ENCODE assay signal across 9 cellular contexts in genomic region chr21:39020751-39021474, GRCh38.
DNase-seq lines count a peak whose midpoint lies in the region; FAIRE-seq and TF ChIP-seq lines count a peak whose summit lies in the region.
"Had no signal": no experiment of that assay in that cellular context is flagged by ENCODE, and none has a peak within 500 bp of the region (broad histone marks: within the 10 kb centered on the region; RNA-seq: fewer than 3 reads in every experiment).

No MANE protein-coding gene starts in this region.

- H3K27ac ChIP-seq in AG04450 (ENCODE audit: low read depth, low read length), result peak overlapping the region; percentile 77
- H3K27ac ChIP-seq in H1 (ENCODE audit: low read depth, low read length), result no peak overlapping the region

- no peak overlapping the region for H3K14ac ChIP-seq in H1 (ENCODE audit: insufficient read length)

- H2AK5ac ChIP-seq in H1 (ENCODE audit: low read depth, low read length), result peak overlapping the region; percentile 65; the same call in 1 of the 2 replicates

- no peaks in the 10 kb centered on the region for H3K36me3 ChIP-seq in H1 (ENCODE audit: control insufficient read depth in 2 of 4, insufficient read depth in 4 of 4, low read length in 3 of 4)

- H3K36me3 Mint-ChIP-seq in mesothelial cell of epicardium, result no peaks in the 10 kb centered on the region

- no peak overlapping the region for H2BK15ac ChIP-seq in H1 (ENCODE audit: low read length)

- FAIRE-seq in H1 (lab: Jason Lieb, UNC), result no peak

- no peak for TF ChIP-seq POLR2A in H1 (IDR thresholded peaks at IDR 0.05; ENCODE audit: control extremely low read depth in 1 of 2, low read depth in 2 of 2, low read length in 2 of 2)

- TF ChIP-seq RAD21 in H1 (IDR thresholded peaks at IDR 0.05 in 1 of 2, conservative IDR thresholded peaks at IDR 0.05 in 1 of 2; ENCODE audit: low read depth in 2 of 2, low read length in 2 of 2), result no peak

- peak overlapping the region; percentile 15 for H4K91ac ChIP-seq in H1 (replicated peaks; ENCODE audit: insufficient read length, low read length)

- peaks cover 0 to 12% (median 7%) of the 10 kb centered on the region in 4 experiments; a peak in 5 of 7 replicates for H3K4me1 ChIP-seq in H1 (replicated peaks in 1 of 4; ENCODE audit: control insufficient read depth in 3 of 4, insufficient read depth in 4 of 4, low read length in 3 of 4)

- peaks cover 3% of the 10 kb centered on the region for H3K9me3 Mint-ChIP-seq in mesothelial cell of epicardium

- H3K27ac Mint-ChIP-seq in mesothelial cell of epicardium, result peak overlapping the region; percentile 27

- DNase-seq in AG04450 (ENCODE audit: low read depth, low spot score) (no peak), Kasumi-1 (lab: John Stamatoyannopoulos, UW) (peak; percentile 43 to 50), H1 (ENCODE audit: low read depth in 1 of 2, low spot score in 2 of 2) (no peak), mesothelial cell of epicardium (ENCODE audit: low spot score in 2 of 2, unreplicated experiment in 2 of 2) (no peak), amniotic stem cell (lab: John Stamatoyannopoulos, UW) (no peak), foreskin melanocyte (no peak), NCI-H524 treated with DMSO at 0.1 percent for 48 hours (lab: John Stamatoyannopoulos, UW) (no peak), LoVo (ENCODE audit: low spot score) (no peak)
- DNase-seq: T-helper 1 cell had no signal

- no peak overlapping the region; the same call in 1 of the 2 replicates for H4K8ac ChIP-seq in H1 (ENCODE audit: extremely low read depth, insufficient read depth, low read length)

- H2BK20ac ChIP-seq in H1 (ENCODE audit: low read length), result no peak overlapping the region

- H3K23ac ChIP-seq in H1 (ENCODE audit: insufficient read length), result no peak overlapping the region

- H2BK12ac ChIP-seq in H1 (ENCODE audit: low read depth, low read length), result peak overlapping the region; percentile 87; the same call in 1 of the 2 replicates

- peaks cover 22% of the 10 kb centered on the region for H3K4me1 Mint-ChIP-seq in mesothelial cell of epicardium

- TF ChIP-seq EP300 in H1 (IDR thresholded peaks at IDR 0.05; ENCODE audit: borderline replicate concordance in 1 of 2, low read depth in 2 of 2, low read length in 2 of 2), result no peak

- no peak overlapping the region for H2AFZ ChIP-seq in H1 (ENCODE audit: low read length)

- TF ChIP-seq CTCF in AG04450 (IDR thresholded peaks at IDR 0.05; ENCODE audit: low read depth, low read length) (no peak), H1 (IDR thresholded peaks at IDR 0.05; ENCODE audit: control extremely low read depth in 1 of 3, insufficient read depth in 1 of 3, low read depth in 1 of 3, low read length in 3 of 3) (no peak), mesothelial cell of epicardium (IDR thresholded peaks at IDR 0.05; ENCODE audit: unreplicated experiment) (no peak)

- POLR2A ChIA-PET in AG04450 (lab: Yijun Ruan, JAX), result interaction anchor here (0.7 to 1.3 kb wide), 2 partner anchors 17 to 62 kb away, joined by 3 read pairs; no protein-coding TSS in a partner anchor
- POLR2A ChIA-PET in H1 (lab: Charles Lee; ENCODE audit: partially characterized antibody), result interaction anchor here (1.0 kb wide), 1 partner anchor 11 kb away, joined by 3 read pairs; no protein-coding TSS in a partner anchor

- no peaks in the 10 kb centered on the region for H3K23me2 ChIP-seq in H1 (ENCODE audit: low read depth, low read length)

- H3K56ac ChIP-seq in H1 (replicated peaks; ENCODE audit: insufficient read length, low read depth, low read length), result no peak overlapping the region

- peak overlapping the region; percentile 19; the same call in 1 of the 2 replicates for H3K18ac ChIP-seq in H1 (ENCODE audit: extremely low read depth, low read length)

- H3K9ac ChIP-seq in H1 (replicated peaks in 1 of 4; ENCODE audit: extremely low read depth in 1 of 4, low read depth in 3 of 4, low read length in 3 of 4), result no peak overlapping the region

- no peaks in the 10 kb centered on the region for H3K27me3 Mint-ChIP-seq in mesothelial cell of epicardium (ENCODE audit: low read depth)

- no peak overlapping the region for H3K4me3 Mint-ChIP-seq in mesothelial cell of epicardium

- H3K27me3 ChIP-seq in AG04450 (ENCODE audit: control insufficient read depth, insufficient read depth, low read length) (no peaks in the 10 kb centered on the region), H1 (replicated peaks in 1 of 4; ENCODE audit: control insufficient read depth in 3 of 4, extremely low read depth in 1 of 4, insufficient read depth in 3 of 4, low read length in 3 of 4) (no peaks in the 10 kb centered on the region)

- no peaks in the 10 kb centered on the region for H3K79me1 ChIP-seq in H1 (ENCODE audit: low read depth, low read length)

- peak overlapping the region; percentile 66; the same call in 1 of the 2 replicates for H2BK5ac ChIP-seq in H1 (ENCODE audit: low read depth, low read length)

- H3K9me3 ChIP-seq in AG04450 (ENCODE audit: control insufficient read depth, insufficient read depth, low read length), result peaks cover 17% of the 10 kb centered on the region
- H3K9me3 ChIP-seq in H1 (ENCODE audit: insufficient read depth in 2 of 2, low read depth in 1 of 2, low read length in 1 of 2), result peaks cover 0 to 5% of the 10 kb centered on the region in 2 experiments; a peak in 1 of 4 replicates

- CTCF ChIA-PET in AG04450 (lab: Charles Lee) (no interaction called here), H1 (lab: Charles Lee; ENCODE audit: partially characterized antibody) (interaction anchor here (0.6 to 2.2 kb wide), 8 partner anchors 9 to 128 kb away, joined by 3 to 10 read pairs (median 3); no protein-coding TSS in a partner anchor)

- 83% methylated on average over 16 of the region's 17 CpGs; no CpG with 5 or more reads in 1 of the 2 experiments for WGBS in H1 (ENCODE audit: extremely low coverage in 1 of 2, insufficient coverage in 1 of 2, insufficient read length in 1 of 2, insufficient replicate concordance in 2 of 2, low coverage in 1 of 2, low lambda C conversion rate in 2 of 2, missing lambda C conversion rate in 1 of 2), 2 experiments

- H3K4me3 ChIP-seq in AG04450 (ENCODE audit: low read depth, low read length), result no peak overlapping the region
- H3K4me3 ChIP-seq in H1 (ENCODE audit: extremely low read depth in 1 of 4, insufficient read depth in 2 of 4, low read depth in 3 of 4, low read length in 4 of 4), result no peak overlapping the region

- no peak overlapping the region for H3K4ac ChIP-seq in H1 (replicated peaks; ENCODE audit: insufficient read length, low read depth, low read length)

- no peaks in the 10 kb centered on the region for H3K79me2 ChIP-seq in H1 (ENCODE audit: control insufficient read depth in 1 of 2, insufficient read depth in 2 of 2, low read length in 2 of 2)

- no peak overlapping the region for H4K5ac ChIP-seq in H1 (ENCODE audit: insufficient read length, low read depth, low read length)

- H2BK120ac ChIP-seq in H1 (replicated peaks; ENCODE audit: low read depth, low read length), result no peak overlapping the region

- no peaks in the 10 kb centered on the region for H4K20me1 ChIP-seq in H1 (replicated peaks in 1 of 2; ENCODE audit: control insufficient read depth in 1 of 2, insufficient read depth in 2 of 2, low read length in 2 of 2)

- no peak overlapping the region for H3K4me2 ChIP-seq in H1 (ENCODE audit: insufficient read depth in 1 of 2, low read depth in 2 of 2, low read length in 2 of 2)

TF ChIP-seq in H1, 55 proteins besides CTCF, POLR2A, EP300 and RAD21:
- TF ChIP-seq NANOG (IDR thresholded peaks at IDR 0.05; ENCODE audit: insufficient read depth, low read depth, low read length, poor library complexity, severe bottlenecking), result no peak
- TF ChIP-seq NRF1 (IDR thresholded peaks at IDR 0.05; ENCODE audit: low read depth, low read length), result no peak
- TF ChIP-seq SP2 (IDR thresholded peaks at IDR 0.05; ENCODE audit: low read length), result no peak
- TF ChIP-seq SIX5 (IDR thresholded peaks at IDR 0.05; ENCODE audit: low read depth, low read length), result no peak
- no peak for TF ChIP-seq SP4 (IDR thresholded peaks at IDR 0.05; ENCODE audit: low read length)
- TF ChIP-seq ZNF274 (IDR thresholded peaks at IDR 0.05; ENCODE audit: borderline replicate concordance, extremely low read depth, low read length), result no peak
- no peak for TF ChIP-seq RXRA (IDR thresholded peaks at IDR 0.05; ENCODE audit: insufficient read depth, low read depth, low read length)
- no peak for TF ChIP-seq SUZ12 (IDR thresholded peaks at IDR 0.05; ENCODE audit: low read length)
- no peak for TF ChIP-seq MAX (IDR thresholded peaks at IDR 0.05)
- TF ChIP-seq E2F6 (IDR thresholded peaks at IDR 0.05), result no peak
- TF ChIP-seq HDAC2 (IDR thresholded peaks at IDR 0.05; ENCODE audit: borderline replicate concordance in 1 of 2, low read depth in 2 of 2, low read length in 2 of 2), result no peak
- no peak for TF ChIP-seq HDAC6 (IDR thresholded peaks at IDR 0.05; ENCODE audit: low read depth, low read length)
- TF ChIP-seq CHD2 (IDR thresholded peaks at IDR 0.05; ENCODE audit: low read length), result no peak
- no peak for TF ChIP-seq KDM4A (IDR thresholded peaks at IDR 0.05; ENCODE audit: low read depth, low read length, severe bottlenecking)
- TF ChIP-seq POLR2AphosphoS5 (IDR thresholded peaks at IDR 0.05; ENCODE audit: low read depth, low read length), result no peak
- TF ChIP-seq PHF8 (conservative IDR thresholded peaks at IDR 0.05; ENCODE audit: low read depth, low read length), result no peak

Comparison
In these comparisons a context has a peak if more than half of its experiments do, and no peak if none do; other contexts are left out.
1. DNase-seq: peak in Kasumi-1 (2 of 2); none in AG04450 (single experiment), H1 (0 of 2), mesothelial cell of epicardium (0 of 2), amniotic stem cell (single experiment), foreskin melanocyte (single experiment), NCI-H524 treated with DMSO at 0.1 percent for 48 hours (single experiment) and LoVo (single experiment).